1 cellular context compared by ENCODE assay signal in genomic region chr7:139696547-139696946, GRCh38.
TF ChIP-seq lines count a peak whose summit lies in the region.

No MANE protein-coding gene starts in this region.

TF ChIP-seq in HepG2, 621 proteins besides CTCF, POLR2A, EP300 and RAD21 (continued from another document):
- TF ChIP-seq ZNF687 (CRISPR knock-in tag; IDR thresholded peaks at IDR 0.05), result no peak
- no peak for TF ChIP-seq DNMT3B (CRISPR knock-in tag; conservative IDR thresholded peaks at IDR 0.05)
